In the genomic region with DNA sequence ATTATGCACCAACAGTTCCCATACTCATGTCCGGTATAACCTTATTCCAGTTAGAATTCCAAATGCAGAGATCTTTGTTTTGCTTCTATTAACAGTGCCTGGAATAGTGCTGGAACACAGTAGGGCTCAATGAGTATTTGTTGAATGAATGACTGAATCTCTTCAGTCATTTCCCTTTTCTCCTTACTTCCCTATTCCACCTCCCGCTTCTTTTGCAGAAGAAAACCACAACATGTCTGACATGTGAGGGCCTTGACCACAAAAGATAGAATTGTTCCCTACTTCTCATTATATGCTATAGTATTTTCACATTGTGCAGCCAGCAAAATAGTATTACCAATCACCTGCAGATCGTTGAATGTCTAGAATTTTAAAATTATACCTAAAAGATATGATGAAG, we compare ENCODE assay signal across 1 cellular context.
TF ChIP-seq lines count a peak whose summit lies in the region.

No MANE protein-coding gene starts in this region.

TF ChIP-seq in GM12878, 131 proteins besides CTCF, POLR2A, EP300 and RAD21:
- TF ChIP-seq NFIC (IDR thresholded peaks at IDR 0.05; ENCODE audit: low read depth, low read length) (0 out of 2 replicates have a peak, but pooled peaks have one; percentile 27), IKZF1 (conservative IDR thresholded peaks at IDR 0.05) (peak; percentile 60), HDGF (IDR thresholded peaks at IDR 0.05) (no peak), RAD51 (IDR thresholded peaks at IDR 0.05) (no peak), ZNF24 (IDR thresholded peaks at IDR 0.05) (peak; percentile 74), SMC3 (IDR thresholded peaks at IDR 0.05; ENCODE audit: borderline replicate concordance, low read length) (no peak), RUNX3 (IDR thresholded peaks at IDR 0.05; ENCODE audit: low read length) (peak; percentile 75), IKZF2 (IDR thresholded peaks at IDR 0.05) (peak; percentile 63 to 65; a peak in 2 of 4 replicates), SPI1 (IDR thresholded peaks at IDR 0.05; ENCODE audit: borderline replicate concordance, insufficient read depth, low read depth, low read length) (0 out of 2 replicates have a peak, but pooled peaks have one; percentile 3)
- TF ChIP-seq, protein P1, sequence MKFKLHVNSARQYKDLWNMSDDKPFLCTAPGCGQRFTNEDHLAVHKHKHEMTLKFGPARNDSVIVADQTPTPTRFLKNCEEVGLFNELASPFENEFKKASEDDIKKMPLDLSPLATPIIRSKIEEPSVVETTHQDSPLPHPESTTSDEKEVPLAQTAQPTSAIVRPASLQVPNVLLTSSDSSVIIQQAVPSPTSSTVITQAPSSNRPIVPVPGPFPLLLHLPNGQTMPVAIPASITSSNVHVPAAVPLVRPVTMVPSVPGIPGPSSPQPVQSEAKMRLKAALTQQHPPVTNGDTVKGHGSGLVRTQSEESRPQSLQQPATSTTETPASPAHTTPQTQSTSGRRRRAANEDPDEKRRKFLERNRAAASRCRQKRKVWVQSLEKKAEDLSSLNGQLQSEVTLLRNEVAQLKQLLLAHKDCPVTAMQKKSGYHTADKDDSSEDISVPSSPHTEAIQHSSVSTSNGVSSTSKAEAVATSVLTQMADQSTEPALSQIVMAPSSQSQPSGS (IDR thresholded peaks at IDR 0.05; ENCODE audit: low read length): no peak
